Comparison of ENCODE assay signal across 8 cellular contexts in the genomic region with DNA sequence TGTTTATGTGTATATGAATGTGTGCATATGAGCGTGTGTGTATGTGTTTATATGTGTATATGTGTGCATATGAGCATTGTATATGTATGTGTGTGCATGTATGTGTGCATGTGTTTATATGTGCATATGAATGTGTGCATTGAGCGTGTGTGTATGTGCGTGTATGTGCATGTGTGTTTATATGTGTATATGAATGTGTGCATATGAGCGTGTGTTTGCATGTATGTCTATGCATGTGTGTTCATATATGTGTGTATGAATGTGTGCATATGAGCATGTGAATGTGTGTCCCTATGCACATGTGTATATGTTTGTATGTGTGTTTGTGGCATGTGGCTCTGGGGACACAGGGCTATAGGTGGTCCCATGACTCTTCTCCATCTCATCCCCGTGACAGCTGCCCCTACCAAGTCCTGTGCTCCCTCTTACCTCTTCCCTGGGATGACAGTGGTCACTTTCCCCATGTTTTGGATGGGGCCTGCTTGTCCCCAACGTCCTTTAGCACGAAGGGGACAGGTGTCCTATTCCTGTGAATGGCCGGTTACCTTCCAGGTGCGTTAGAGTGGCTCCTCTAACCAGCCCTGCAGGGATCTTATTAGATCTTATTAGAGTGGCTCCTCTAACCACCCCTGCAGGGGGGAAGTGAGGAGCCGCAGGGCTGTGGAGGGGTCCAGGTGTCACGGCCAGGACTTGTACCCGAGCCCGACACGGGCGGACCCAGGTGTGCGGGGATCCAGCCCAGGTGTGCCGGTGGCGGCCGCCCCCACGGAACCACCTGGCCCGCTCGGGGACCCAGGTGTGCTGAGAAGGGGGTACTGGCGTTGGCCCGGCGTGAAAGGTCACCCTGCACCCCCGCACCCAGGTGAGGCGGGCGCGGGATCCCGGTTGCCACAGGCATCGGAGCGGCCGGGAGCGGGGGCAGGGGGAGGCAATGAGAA.
DNase-seq lines count a peak whose midpoint lies in the region; ATAC-seq and TF ChIP-seq lines count a peak whose summit lies in the region.

No MANE protein-coding gene starts in this region.

- no peaks in the 10 kb centered on the region for H4K20me1 ChIP-seq in OCI-LY1 (ENCODE audit: insufficient read depth, low read length)

- H3K4me3 ChIP-seq in OCI-LY1 (ENCODE audit: low read depth, low read length, poor library complexity, severe bottlenecking) (peak overlapping the region; percentile 60), fibroblast of mammary gland (ENCODE audit: control insufficient read depth, low read depth, low read length) (peak overlapping the region; percentile 51), sigmoid colon (peak overlapping the region; percentile 44 to 64 (median 58))

- H3K27me3 ChIP-seq in OCI-LY1 (ENCODE audit: insufficient read depth, low read length) (no peaks in the 10 kb centered on the region), sigmoid colon (peaks cover 0 to 7% (median 0%) of the 10 kb centered on the region in 3 donors)

- H3K4me1 ChIP-seq in OCI-LY1 (ENCODE audit: insufficient read depth, low read length, severe bottlenecking) (peaks cover 25% of the 10 kb centered on the region), sigmoid colon (peaks cover 0 to 13% (median 12%) of the 10 kb centered on the region in 4 donors)

- H3K27me3 Mint-ChIP-seq in T-helper 2 cell treated with Interferon-gamma antibody and Interleukin-4, amounts not matched to agents 5 μg/mL and 100 μg/mL, for 36 hours (ENCODE audit: low read depth), result peaks cover 15% of the 10 kb centered on the region

- no peaks in the 10 kb centered on the region for H3K36me3 Mint-ChIP-seq in T-helper 2 cell treated with Interferon-gamma antibody and Interleukin-4, amounts not matched to agents 5 μg/mL and 100 μg/mL, for 36 hours (ENCODE audit: low read depth)

- no peaks in the 10 kb centered on the region for H3F3A ChIP-seq in OCI-LY1 (ENCODE audit: insufficient read depth, low read length)

- no peaks in the 10 kb centered on the region for H3K36me3 ChIP-seq in OCI-LY1 (ENCODE audit: insufficient read depth, low read length)
- no peaks in the 10 kb centered on the region for H3K36me3 ChIP-seq in sigmoid colon

- H3K9me3 ChIP-seq in OCI-LY1 (ENCODE audit: low read length), result no peaks in the 10 kb centered on the region
- no peaks in the 10 kb centered on the region for H3K9me3 ChIP-seq in sigmoid colon

- peak overlapping the region; percentile 55 for H3K9ac ChIP-seq in OCI-LY1 (ENCODE audit: low read length)

- H3K79me2 ChIP-seq in OCI-LY1 (ENCODE audit: insufficient read depth, low read length), result no peaks in the 10 kb centered on the region

- H3K4me2 ChIP-seq in OCI-LY1 (ENCODE audit: low read length), result peak overlapping the region; percentile 72

- WGBS in sigmoid colon, 2 donors, result 19 to 27% methylated on average over 34 of the region's 34 CpGs

- H3K27ac Mint-ChIP-seq in T-helper 2 cell treated with Interferon-gamma antibody and Interleukin-4, amounts not matched to agents 5 μg/mL and 100 μg/mL, for 36 hours, result no peak overlapping the region

- DNase-seq in T-helper 2 cell treated with Interferon-gamma antibody and Interleukin-4, amounts not matched to agents 5 μg/mL and 100 μg/mL, for 36 hours (ENCODE audit: low spot score), result no peak
- DNase-seq in T-helper 2 cell (no peak), fibroblast of mammary gland (ENCODE audit: low read depth) (no peak), sigmoid colon (no peak), HCEC 1CT (no peak)

- TF ChIP-seq EP300 in sigmoid colon (IDR thresholded peaks at IDR 0.05), result no peak

- TF ChIP-seq CTCF in OCI-LY1 (IDR thresholded peaks at IDR 0.05; ENCODE audit: low read length) (no peak), fibroblast of mammary gland (conservative IDR thresholded peaks at IDR 0.05; ENCODE audit: control insufficient read depth, insufficient read depth, low read depth, low read length) (no peak), sigmoid colon (IDR thresholded peaks at IDR 0.05) (no peak)

- H3K4me3 Mint-ChIP-seq in T-helper 2 cell treated with Interferon-gamma antibody and Interleukin-4, amounts not matched to agents 5 μg/mL and 100 μg/mL, for 36 hours, result peak overlapping the region; percentile 51

- H2AFZ ChIP-seq in OCI-LY1 (ENCODE audit: low read length), result no peak overlapping the region

- intact Hi-C loops in sigmoid colon (cut with DNase I), result loop anchor here (1.0 to 5.0 kb wide), 4 partner anchors 34 to 378 kb away; a partner anchor contains a TSS

- H3K27ac ChIP-seq in OCI-LY1 (ENCODE audit: low read depth, low read length, poor library complexity, severe bottlenecking), result no peak overlapping the region
- peak overlapping the region in 2 of 4 donors; percentile 60 to 66 for H3K27ac ChIP-seq in sigmoid colon

- ATAC-seq in GM18858 (IDR thresholded peaks at IDR 0.05; ENCODE audit: unreplicated experiment), result no peak
- ATAC-seq in HG03039 (IDR thresholded peaks at IDR 0.05; ENCODE audit: unreplicated experiment), result no peak

- no peaks in the 10 kb centered on the region for H3K9me3 Mint-ChIP-seq in T-helper 2 cell treated with Interferon-gamma antibody and Interleukin-4, amounts not matched to agents 5 μg/mL and 100 μg/mL, for 36 hours

- H3K9me2 ChIP-seq in OCI-LY1 (ENCODE audit: low read depth, low read length), result no peaks in the 10 kb centered on the region

- H3K4me1 Mint-ChIP-seq in T-helper 2 cell treated with Interferon-gamma antibody and Interleukin-4, amounts not matched to agents 5 μg/mL and 100 μg/mL, for 36 hours (ENCODE audit: low read depth), result peaks cover 17% of the 10 kb centered on the region

- no peak for TF ChIP-seq POLR2A in sigmoid colon (IDR thresholded peaks at IDR 0.05)
